Comparison of ENCODE assay signal across 1 cellular context in the genomic region with DNA sequence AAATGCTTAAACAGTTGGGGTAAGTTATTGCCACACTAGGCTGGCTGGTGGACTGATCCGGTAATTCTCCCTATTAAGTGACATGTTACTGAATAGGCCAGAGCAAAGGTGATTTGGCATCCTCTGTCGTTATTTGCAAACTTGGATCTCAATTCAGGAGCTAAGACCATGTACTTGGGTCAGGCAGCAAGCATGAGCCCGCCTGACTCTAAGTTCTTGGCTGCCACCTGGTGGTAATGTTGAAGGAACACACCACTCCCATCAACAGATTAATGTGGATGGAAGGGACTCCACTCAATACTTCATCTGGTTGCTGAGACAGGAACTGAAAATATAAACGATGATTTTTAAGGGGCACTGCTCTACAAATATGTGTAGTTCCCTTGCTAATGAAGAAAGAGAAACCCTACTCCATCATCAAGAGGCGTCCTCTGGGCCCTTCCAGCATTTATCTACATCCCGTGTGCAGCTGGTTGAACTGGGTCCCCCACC.
TF ChIP-seq lines count a peak whose summit lies in the region.

No MANE protein-coding gene starts in this region.

TF ChIP-seq in HepG2, 621 proteins besides CTCF, POLR2A, EP300 and RAD21 (continued from another document and continues in another):
- TF ChIP-seq, protein P1, sequence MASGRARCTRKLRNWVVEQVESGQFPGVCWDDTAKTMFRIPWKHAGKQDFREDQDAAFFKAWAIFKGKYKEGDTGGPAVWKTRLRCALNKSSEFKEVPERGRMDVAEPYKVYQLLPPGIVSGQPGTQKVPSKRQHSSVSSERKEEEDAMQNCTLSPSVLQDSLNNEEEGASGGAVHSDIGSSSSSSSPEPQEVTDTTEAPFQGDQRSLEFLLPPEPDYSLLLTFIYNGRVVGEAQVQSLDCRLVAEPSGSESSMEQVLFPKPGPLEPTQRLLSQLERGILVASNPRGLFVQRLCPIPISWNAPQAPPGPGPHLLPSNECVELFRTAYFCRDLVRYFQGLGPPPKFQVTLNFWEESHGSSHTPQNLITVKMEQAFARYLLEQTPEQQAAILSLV (CRISPR knock-in tag; IDR thresholded peaks at IDR 0.05; ENCODE audit: borderline replicate concordance), result no peak
- TF ChIP-seq ZBTB7A (CRISPR knock-in tag; IDR thresholded peaks at IDR 0.05) (no peak), ZNF160 (CRISPR knock-in tag; IDR thresholded peaks at IDR 0.05) (no peak), NCOA2 (CRISPR knock-in tag; IDR thresholded peaks at IDR 0.05) (no peak; the same call in none of the 2 replicates), ZNF746 (CRISPR knock-in tag; IDR thresholded peaks at IDR 0.05) (no peak), PITX1 (CRISPR knock-in tag; IDR thresholded peaks at IDR 0.05) (peak; percentile 85), RXRB (CRISPR knock-in tag; IDR thresholded peaks at IDR 0.05; ENCODE audit: borderline replicate concordance) (peak; percentile 80), NFRKB (IDR thresholded peaks at IDR 0.05) (no peak), ZBTB7B (CRISPR knock-in tag; IDR thresholded peaks at IDR 0.05) (0 out of 2 replicates have a peak, but pooled peaks have one; percentile 19), XRCC5 (optimal IDR thresholded peaks at IDR 0.05; ENCODE audit: low read length) (peak; percentile 66), KMT2B (CRISPR knock-in tag; IDR thresholded peaks at IDR 0.05) (peak; percentile 69; the same call in 1 of the 2 replicates), MAF1 (CRISPR knock-in tag; IDR thresholded peaks at IDR 0.05; ENCODE audit: borderline replicate concordance) (no peak), SOX13 (IDR thresholded peaks at IDR 0.05) (no peak), SOX13 (CRISPR knock-in tag; conservative IDR thresholded peaks at IDR 0.05 in 1 of 2, IDR thresholded peaks at IDR 0.05 in 1 of 2) (peak in 1 of 2 experiments; percentile 51; a peak in 1 of 4 replicates), YEATS4 (CRISPR knock-in tag; IDR thresholded peaks at IDR 0.05; ENCODE audit: borderline replicate concordance) (no peak), ZFP36 (IDR thresholded peaks at IDR 0.05; ENCODE audit: borderline replicate concordance, low read depth, low read length, partially characterized antibody) (peak; percentile 73), MIXL1 (CRISPR knock-in tag; IDR thresholded peaks at IDR 0.05) (peak; percentile 81; the same call in 1 of the 2 replicates), CEBPG (CRISPR knock-in tag; IDR thresholded peaks at IDR 0.05) (peak; percentile 36; the same call in 1 of the 2 replicates), ZNF451 (CRISPR knock-in tag; IDR thresholded peaks at IDR 0.05) (peak; percentile 49; the same call in 1 of the 2 replicates), NFKBIZ (CRISPR knock-in tag; IDR thresholded peaks at IDR 0.05) (peak; percentile 77; the same call in 1 of the 2 replicates), HMGA1 (CRISPR knock-in tag; conservative IDR thresholded peaks at IDR 0.05) (0 out of 2 replicates have a peak, but pooled peaks have one; percentile 8), ARNT (IDR thresholded peaks at IDR 0.05) (no peak), PHF5A (CRISPR knock-in tag; IDR thresholded peaks at IDR 0.05; ENCODE audit: low read depth, unreplicated experiment) (peak; percentile 57), ZKSCAN5 (CRISPR knock-in tag; IDR thresholded peaks at IDR 0.05) (no peak), SALL2 (CRISPR knock-in tag; IDR thresholded peaks at IDR 0.05) (no peak), KLF16 (CRISPR knock-in tag; IDR thresholded peaks at IDR 0.05) (peak in 1 of 2 experiments; percentile 60; a peak in 2 of 4 replicates), PPARG (CRISPR knock-in tag; conservative IDR thresholded peaks at IDR 0.05) (0 out of 2 replicates have a peak, but pooled peaks have one; percentile 57), KMT2A (CRISPR knock-in tag; IDR thresholded peaks at IDR 0.05) (peak; percentile 44; the same call in 1 of the 2 replicates), REL (CRISPR knock-in tag; conservative IDR thresholded peaks at IDR 0.05) (no peak), EED (CRISPR knock-in tag; IDR thresholded peaks at IDR 0.05) (peak; percentile 59; the same call in 1 of the 2 replicates), TOE1 (CRISPR knock-in tag; IDR thresholded peaks at IDR 0.05) (0 out of 2 replicates have a peak, but pooled peaks have one; percentile 88), SOX5 (CRISPR knock-in tag; IDR thresholded peaks at IDR 0.05; ENCODE audit: borderline replicate concordance) (peak; percentile 58; the same call in 1 of the 2 replicates), FOXK2 (IDR thresholded peaks at IDR 0.05) (no peak), ZNF136 (CRISPR knock-in tag; IDR thresholded peaks at IDR 0.05; ENCODE audit: low read depth) (peak; percentile 91; the same call in 1 of the 2 replicates), CC2D1A (CRISPR knock-in tag; IDR thresholded peaks at IDR 0.05) (no peak), ERF (CRISPR knock-in tag; IDR thresholded peaks at IDR 0.05) (peak; percentile 67; the same call in 1 of the 2 replicates)
- TF ChIP-seq, protein P2, sequence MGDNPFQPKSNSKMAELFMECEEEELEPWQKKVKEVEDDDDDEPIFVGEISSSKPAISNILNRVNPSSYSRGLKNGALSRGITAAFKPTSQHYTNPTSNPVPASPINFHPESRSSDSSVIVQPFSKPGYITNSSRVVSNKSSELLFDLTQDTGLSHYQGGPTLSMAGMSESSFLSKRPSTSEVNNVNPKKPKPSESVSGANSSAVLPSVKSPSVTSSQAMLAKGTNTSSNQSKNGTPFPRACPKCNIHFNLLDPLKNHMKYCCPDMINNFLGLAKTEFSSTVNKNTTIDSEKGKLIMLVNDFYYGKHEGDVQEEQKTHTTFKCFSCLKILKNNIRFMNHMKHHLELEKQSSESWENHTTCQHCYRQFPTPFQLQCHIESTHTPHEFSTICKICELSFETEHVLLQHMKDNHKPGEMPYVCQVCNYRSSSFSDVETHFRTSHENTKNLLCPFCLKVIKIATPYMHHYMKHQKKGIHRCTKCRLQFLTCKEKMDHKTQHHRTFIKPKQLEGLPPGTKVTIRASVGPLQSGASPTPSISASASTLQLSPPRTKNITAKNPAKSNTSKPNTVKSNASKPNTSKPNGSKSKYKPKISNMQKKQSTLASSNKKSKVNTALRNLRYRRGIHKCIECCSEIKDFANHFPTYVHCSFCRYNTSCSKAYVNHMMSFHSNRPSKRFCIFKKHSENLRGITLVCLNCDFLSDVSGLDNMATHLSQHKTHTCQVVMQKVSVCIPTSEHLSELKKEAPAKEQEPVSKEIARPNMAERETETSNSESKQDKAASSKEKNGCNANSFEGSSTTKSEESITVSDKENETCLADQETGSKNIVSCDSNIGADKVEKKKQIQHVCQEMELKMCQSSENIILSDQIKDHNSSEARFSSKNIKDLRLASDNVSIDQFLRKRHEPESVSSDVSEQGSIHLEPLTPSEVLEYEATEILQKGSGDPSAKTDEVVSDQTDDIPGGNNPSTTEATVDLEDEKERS (CRISPR knock-in tag; IDR thresholded peaks at IDR 0.05), result peak; percentile 79; the same call in 1 of the 2 replicates
- TF ChIP-seq, protein P3, sequence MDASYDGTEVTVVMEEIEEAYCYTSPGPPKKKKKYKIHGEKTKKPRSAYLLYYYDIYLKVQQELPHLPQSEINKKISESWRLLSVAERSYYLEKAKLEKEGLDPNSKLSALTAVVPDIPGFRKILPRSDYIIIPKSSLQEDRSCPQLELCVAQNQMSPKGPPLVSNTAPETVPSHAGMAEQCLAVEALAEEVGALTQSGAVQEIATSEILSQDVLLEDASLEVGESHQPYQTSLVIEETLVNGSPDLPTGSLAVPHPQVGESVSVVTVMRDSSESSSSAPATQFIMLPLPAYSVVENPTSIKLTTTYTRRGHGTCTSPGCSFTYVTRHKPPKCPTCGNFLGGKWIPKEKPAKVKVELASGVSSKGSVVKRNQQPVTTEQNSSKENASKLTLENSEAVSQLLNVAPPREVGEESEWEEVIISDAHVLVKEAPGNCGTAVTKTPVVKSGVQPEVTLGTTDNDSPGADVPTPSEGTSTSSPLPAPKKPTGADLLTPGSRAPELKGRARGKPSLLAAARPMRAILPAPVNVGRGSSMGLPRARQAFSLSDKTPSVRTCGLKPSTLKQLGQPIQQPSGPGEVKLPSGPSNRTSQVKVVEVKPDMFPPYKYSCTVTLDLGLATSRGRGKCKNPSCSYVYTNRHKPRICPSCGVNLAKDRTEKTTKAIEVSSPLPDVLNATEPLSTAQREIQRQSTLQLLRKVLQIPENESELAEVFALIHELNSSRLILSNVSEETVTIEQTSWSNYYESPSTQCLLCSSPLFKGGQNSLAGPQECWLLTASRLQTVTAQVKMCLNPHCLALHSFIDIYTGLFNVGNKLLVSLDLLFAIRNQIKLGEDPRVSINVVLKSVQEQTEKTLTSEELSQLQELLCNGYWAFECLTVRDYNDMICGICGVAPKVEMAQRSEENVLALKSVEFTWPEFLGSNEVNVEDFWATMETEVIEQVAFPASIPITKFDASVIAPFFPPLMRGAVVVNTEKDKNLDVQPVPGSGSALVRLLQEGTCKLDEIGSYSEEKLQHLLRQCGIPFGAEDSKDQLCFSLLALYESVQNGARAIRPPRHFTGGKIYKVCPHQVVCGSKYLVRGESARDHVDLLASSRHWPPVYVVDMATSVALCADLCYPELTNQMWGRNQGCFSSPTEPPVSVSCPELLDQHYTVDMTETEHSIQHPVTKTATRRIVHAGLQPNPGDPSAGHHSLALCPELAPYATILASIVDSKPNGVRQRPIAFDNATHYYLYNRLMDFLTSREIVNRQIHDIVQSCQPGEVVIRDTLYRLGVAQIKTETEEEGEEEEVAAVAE (CRISPR knock-in tag; IDR thresholded peaks at IDR 0.05; ENCODE audit: borderline replicate concordance), result peak; percentile 84; the same call in 1 of the 2 replicates
- TF ChIP-seq, protein P4, sequence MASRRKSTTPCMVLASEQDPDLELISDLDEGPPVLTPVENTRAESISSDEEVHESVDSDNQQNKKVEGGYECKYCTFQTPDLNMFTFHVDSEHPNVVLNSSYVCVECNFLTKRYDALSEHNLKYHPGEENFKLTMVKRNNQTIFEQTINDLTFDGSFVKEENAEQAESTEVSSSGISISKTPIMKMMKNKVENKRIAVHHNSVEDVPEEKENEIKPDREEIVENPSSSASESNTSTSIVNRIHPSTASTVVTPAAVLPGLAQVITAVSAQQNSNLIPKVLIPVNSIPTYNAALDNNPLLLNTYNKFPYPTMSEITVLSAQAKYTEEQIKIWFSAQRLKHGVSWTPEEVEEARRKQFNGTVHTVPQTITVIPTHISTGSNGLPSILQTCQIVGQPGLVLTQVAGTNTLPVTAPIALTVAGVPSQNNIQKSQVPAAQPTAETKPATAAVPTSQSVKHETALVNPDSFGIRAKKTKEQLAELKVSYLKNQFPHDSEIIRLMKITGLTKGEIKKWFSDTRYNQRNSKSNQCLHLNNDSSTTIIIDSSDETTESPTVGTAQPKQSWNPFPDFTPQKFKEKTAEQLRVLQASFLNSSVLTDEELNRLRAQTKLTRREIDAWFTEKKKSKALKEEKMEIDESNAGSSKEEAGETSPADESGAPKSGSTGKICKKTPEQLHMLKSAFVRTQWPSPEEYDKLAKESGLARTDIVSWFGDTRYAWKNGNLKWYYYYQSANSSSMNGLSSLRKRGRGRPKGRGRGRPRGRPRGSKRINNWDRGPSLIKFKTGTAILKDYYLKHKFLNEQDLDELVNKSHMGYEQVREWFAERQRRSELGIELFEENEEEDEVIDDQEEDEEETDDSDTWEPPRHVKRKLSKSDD (CRISPR knock-in tag; IDR thresholded peaks at IDR 0.05; ENCODE audit: low read depth), result no peak
- TF ChIP-seq, protein P5, sequence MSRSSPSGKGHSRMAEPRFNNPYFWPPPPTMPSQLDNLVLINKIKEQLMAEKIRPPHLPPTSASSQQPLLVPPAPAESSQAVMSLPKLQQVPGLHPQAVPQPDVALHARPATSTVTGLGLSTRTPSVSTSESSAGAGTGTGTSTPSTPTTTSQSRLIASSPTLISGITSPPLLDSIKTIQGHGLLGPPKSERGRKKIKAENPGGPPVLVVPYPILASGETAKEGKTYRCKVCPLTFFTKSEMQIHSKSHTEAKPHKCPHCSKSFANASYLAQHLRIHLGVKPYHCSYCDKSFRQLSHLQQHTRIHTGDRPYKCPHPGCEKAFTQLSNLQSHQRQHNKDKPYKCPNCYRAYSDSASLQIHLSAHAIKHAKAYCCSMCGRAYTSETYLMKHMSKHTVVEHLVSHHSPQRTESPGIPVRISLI (CRISPR knock-in tag; IDR thresholded peaks at IDR 0.05; ENCODE audit: borderline replicate concordance), result peak; percentile 27; the same call in 1 of the 2 replicates
- TF ChIP-seq, protein P6, sequence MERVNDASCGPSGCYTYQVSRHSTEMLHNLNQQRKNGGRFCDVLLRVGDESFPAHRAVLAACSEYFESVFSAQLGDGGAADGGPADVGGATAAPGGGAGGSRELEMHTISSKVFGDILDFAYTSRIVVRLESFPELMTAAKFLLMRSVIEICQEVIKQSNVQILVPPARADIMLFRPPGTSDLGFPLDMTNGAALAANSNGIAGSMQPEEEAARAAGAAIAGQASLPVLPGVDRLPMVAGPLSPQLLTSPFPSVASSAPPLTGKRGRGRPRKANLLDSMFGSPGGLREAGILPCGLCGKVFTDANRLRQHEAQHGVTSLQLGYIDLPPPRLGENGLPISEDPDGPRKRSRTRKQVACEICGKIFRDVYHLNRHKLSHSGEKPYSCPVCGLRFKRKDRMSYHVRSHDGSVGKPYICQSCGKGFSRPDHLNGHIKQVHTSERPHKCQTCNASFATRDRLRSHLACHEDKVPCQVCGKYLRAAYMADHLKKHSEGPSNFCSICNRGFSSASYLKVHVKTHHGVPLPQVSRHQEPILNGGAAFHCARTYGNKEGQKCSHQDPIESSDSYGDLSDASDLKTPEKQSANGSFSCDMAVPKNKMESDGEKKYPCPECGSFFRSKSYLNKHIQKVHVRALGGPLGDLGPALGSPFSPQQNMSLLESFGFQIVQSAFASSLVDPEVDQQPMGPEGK (CRISPR knock-in tag; IDR thresholded peaks at IDR 0.05), result 0 out of 2 replicates have a peak, but pooled peaks have one; percentile 32
- TF ChIP-seq, protein P7, sequence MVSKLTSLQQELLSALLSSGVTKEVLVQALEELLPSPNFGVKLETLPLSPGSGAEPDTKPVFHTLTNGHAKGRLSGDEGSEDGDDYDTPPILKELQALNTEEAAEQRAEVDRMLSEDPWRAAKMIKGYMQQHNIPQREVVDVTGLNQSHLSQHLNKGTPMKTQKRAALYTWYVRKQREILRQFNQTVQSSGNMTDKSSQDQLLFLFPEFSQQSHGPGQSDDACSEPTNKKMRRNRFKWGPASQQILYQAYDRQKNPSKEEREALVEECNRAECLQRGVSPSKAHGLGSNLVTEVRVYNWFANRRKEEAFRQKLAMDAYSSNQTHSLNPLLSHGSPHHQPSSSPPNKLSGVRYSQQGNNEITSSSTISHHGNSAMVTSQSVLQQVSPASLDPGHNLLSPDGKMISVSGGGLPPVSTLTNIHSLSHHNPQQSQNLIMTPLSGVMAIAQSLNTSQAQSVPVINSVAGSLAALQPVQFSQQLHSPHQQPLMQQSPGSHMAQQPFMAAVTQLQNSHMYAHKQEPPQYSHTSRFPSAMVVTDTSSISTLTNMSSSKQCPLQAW (CRISPR knock-in tag; IDR thresholded peaks at IDR 0.05), result peak; percentile 86
